Comparison of ENCODE assay signal across 20 cellular contexts in the genomic region with DNA sequence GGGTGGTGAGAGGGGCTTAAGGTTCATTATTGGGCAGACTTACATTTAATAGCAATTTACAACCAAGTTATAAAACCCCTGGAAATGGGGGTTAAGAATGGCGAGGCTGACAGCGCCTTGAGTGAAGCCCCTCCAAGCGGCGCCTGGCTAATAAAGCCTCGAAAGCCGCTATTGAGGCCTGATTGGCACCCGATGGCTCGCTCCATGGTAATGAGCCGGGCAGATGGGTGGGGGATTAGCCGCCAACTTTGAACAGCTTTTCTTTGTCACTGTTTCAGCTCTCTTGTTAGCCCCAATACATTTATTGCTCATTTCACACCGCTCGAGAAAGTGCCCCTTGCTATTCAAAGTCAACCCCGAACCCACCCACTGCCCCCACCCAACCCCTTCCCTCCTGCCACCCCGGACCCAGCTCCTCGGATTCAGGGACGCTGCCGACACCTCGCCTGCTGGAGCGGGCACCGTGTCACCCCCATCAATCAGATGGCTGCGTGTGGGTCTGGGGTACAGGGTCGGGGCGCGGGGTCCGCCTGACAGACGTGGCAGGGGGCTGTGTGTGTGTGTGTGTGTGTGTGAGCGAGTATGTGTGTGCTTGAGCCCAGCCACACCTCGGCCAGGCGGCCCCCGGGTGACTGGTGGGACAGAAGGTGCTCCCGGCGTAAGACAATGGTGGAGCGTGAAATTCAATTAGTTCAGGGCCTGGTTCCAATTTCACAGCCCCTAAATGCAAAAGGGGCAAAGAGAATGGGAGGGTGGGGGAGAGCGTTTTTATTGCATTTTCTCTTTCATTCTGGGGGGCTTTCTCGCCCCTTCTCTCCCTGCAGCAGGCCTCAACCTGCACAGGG. TPM values are rescaled to one million over a fixed set of nuclear protein-coding genes. Genes with fewer than 3 reads are reported as not detected.
DNase-seq lines count a peak whose midpoint lies in the region; TF ChIP-seq lines count a peak whose summit lies in the region.
"Had no signal": no experiment of that assay in that cellular context is flagged by ENCODE, and none has a peak within 500 bp of the region (broad histone marks: within the 10 kb centered on the region; RNA-seq: fewer than 3 reads in every experiment).

No MANE protein-coding gene starts in this region.

- no peak for TF ChIP-seq CTCF in type B pancreatic cell (conservative IDR thresholded peaks at IDR 0.05)

- H3K4me1 Mint-ChIP-seq in type B pancreatic cell (ENCODE audit: unreplicated experiment), result peaks cover 14% of the 10 kb centered on the region
- H3K4me1 Mint-ChIP-seq: CD4-positive, alpha-beta memory T cell had no signal

- H3K27ac Mint-ChIP-seq in type B pancreatic cell, result no peak overlapping the region
- H3K27ac Mint-ChIP-seq: CD4-positive, alpha-beta memory T cell had no signal

- DNase-seq in NCI-H1694 (lab: John Stamatoyannopoulos, UW), result peak; percentile 45
- DNase-seq in NCI-H524 (lab: John Stamatoyannopoulos, UW), result peak; percentile 96
- DNase-seq in type B pancreatic cell (ENCODE audit: extremely low spot score, unreplicated experiment), result no peak
- no peak for DNase-seq in head of caudate nucleus
- no peak for DNase-seq in dermis blood vessel endothelial cell
- DNase-seq in A172 (ENCODE audit: low spot score), result no peak
- DNase-seq: BE2C; Calu3; CD4-positive, alpha-beta memory T cell; DMS79 treated with DMSO at 0.1 percent for 48 hours; HCEC 1CT; MV-4-11; NCI-H1417; NCI-H2029; NCI-H2227 treated with DMSO at 0.1 percent for 48 hours; NCI-H69; PC-9 had no signal

- H3K36me3 ChIP-seq in ectodermal cell (ENCODE audit: control insufficient read depth, insufficient read depth, low read length), result no peaks in the 10 kb centered on the region

- intact Hi-C loops in head of caudate nucleus (cut with DNase I), result no loop called here

- peak overlapping the region; percentile 59 for H3K4me3 Mint-ChIP-seq in type B pancreatic cell

- no peaks in the 10 kb centered on the region for H3K9me3 ChIP-seq in ectodermal cell (ENCODE audit: control insufficient read depth, low read length)
- H3K9me3 ChIP-seq: BE2C had no signal

- peaks cover 56% of the 10 kb centered on the region for H3K27me3 ChIP-seq in ectodermal cell (ENCODE audit: control insufficient read depth, insufficient read depth, low read length, poor library complexity, severe bottlenecking)
- H3K27me3 ChIP-seq: BE2C had no signal

- H3K36me3 Mint-ChIP-seq in type B pancreatic cell, result no peaks in the 10 kb centered on the region
- H3K36me3 Mint-ChIP-seq: CD4-positive, alpha-beta memory T cell had no signal

- no peak overlapping the region for H3K4me3 ChIP-seq in ectodermal cell (ENCODE audit: insufficient read depth, low read depth, low read length)
- H3K4me3 ChIP-seq: GM12878, K562, PC-9 had no signal

- peak overlapping the region; percentile 83 for H3K27ac ChIP-seq in ectodermal cell (ENCODE audit: insufficient read depth, low read depth, low read length, poor library complexity, severe bottlenecking)
- H3K27ac ChIP-seq: PC-9 had no signal

- H3K4me1 ChIP-seq in ectodermal cell (ENCODE audit: control insufficient read depth, insufficient read depth, low read length), result peaks cover 59% of the 10 kb centered on the region

- peaks cover 27% of the 10 kb centered on the region for H3K27me3 Mint-ChIP-seq in type B pancreatic cell

- WGBS in ectodermal cell, 2 experiments, result 66 to 71% methylated on average over 35 of the region's 35 CpGs

- H3K9me3 Mint-ChIP-seq in type B pancreatic cell, result no peaks in the 10 kb centered on the region

RNA-seq across cellular contexts. Expression of a gene that starts 34.2 kb away (rescaled TPM):
- polyA plus RNA-seq in ectodermal cell (2013, experiment 1 of 4), result 52.4 TPM
- polyA plus RNA-seq in ectodermal cell (2013, experiment 2 of 4), result 41.4 TPM
- polyA plus RNA-seq in ectodermal cell (2013, experiment 3 of 4), result 31.3 TPM
- polyA plus RNA-seq in ectodermal cell (2013, experiment 4 of 4), result 32.5 TPM
- total RNA-seq in type B pancreatic cell (ENCODE audit: low replicate concordance), result 29.1 and 80.1 TPM in 2 replicates
- 4.0 and 9.5 TPM in 2 replicates for total RNA-seq in dermis blood vessel endothelial cell
- total RNA-seq in A172 (2014; rRNA removed; shearing (Covaris generic)), result not detected in 2 replicates
- total RNA-seq: CD4-positive, alpha-beta memory T cell had no signal
- polyA plus RNA-seq: CD4-positive, alpha-beta memory T cell had no signal

Comparison
In these comparisons a context has a peak if more than half of its experiments do, and no peak if none do; other contexts are left out.
1. DNase-seq: peak in NCI-H1694 (single experiment) and NCI-H524 (2 of 2); none in type B pancreatic cell (single experiment), head of caudate nucleus (0 of 42), dermis blood vessel endothelial cell (single experiment) and A172 (single experiment).